In genomic region chr12:19138551-19139344, GRCh38 we compare ENCODE assay signal across 1 cellular context.
TF ChIP-seq lines count a peak whose summit lies in the region.

No MANE protein-coding gene starts in this region.

TF ChIP-seq in HepG2, 621 proteins besides CTCF, POLR2A, EP300 and RAD21 (continued from another document):
- TF ChIP-seq ZGPAT (CRISPR knock-in tag; IDR thresholded peaks at IDR 0.05) (no peak), RARG (CRISPR knock-in tag; IDR thresholded peaks at IDR 0.05; ENCODE audit: low read depth) (no peak), ZNF451 (CRISPR knock-in tag; IDR thresholded peaks at IDR 0.05) (no peak), HNRNPH1 (optimal IDR thresholded peaks at IDR 0.05; ENCODE audit: low read depth, low read length) (no peak), NR2F2 (IDR thresholded peaks at IDR 0.05; ENCODE audit: borderline replicate concordance, low read depth) (no peak)
